8 cellular contexts compared by ENCODE assay signal in the genomic region with DNA sequence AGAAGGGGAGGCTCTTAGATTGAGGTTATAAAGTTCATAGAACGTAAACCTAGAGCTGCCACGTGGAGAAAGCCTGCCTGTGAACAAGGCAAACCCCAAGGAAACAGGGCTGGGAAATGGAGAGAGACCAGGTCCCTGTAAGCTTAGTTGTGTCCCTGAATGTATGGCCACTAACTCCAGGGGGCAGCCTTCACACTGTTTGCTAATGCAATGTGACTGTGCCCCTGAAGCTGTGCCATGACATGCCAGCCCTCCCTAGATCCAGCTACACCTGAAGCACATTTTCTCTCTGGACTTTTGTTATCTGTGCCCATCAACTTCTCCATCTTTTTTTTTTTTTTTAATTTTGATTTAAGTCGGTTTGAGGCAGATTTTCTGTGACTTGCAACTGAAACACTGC.
DNase-seq lines count a peak whose midpoint lies in the region; ATAC-seq and TF ChIP-seq lines count a peak whose summit lies in the region.

No MANE protein-coding gene starts in this region.

- H3K9ac ChIP-seq in NT2/D1 (ENCODE audit: insufficient read length, low read depth) (no peak overlapping the region), colonic mucosa (ENCODE audit: low read depth in 2 of 2, low read length in 2 of 2) (no peak overlapping the region)

- POLR2A ChIA-PET in A673 (lab: Charles Lee; ENCODE audit: low non-redundant PET) = no interaction called here

- DNase-seq in A673 (ENCODE audit: low spot score) (peak; percentile 43), NT2/D1 (ENCODE audit: low read depth, low spot score) (peak; percentile 25), colonic mucosa (peak; percentile 39), cerebellum (ENCODE audit: low spot score) (no peak)
- DNase-seq in stimulated activated CD4-positive, alpha-beta T cell treated with anti-CD3 and anti-CD28 coated beads, Interleukin-15, amount 100 ng/mL, for 24 hours = peak; percentile 53

- no peak overlapping the region for H3K4me3 ChIP-seq in A673 (ENCODE audit: low read depth, low read length, poor library complexity, severe bottlenecking)
- H3K4me3 ChIP-seq in NT2/D1 (ENCODE audit: insufficient read length, low read depth) = no peak overlapping the region
- H3K4me3 ChIP-seq in colonic mucosa = no peak overlapping the region

- TF ChIP-seq CTCF in A673 (conservative IDR thresholded peaks at IDR 0.05; ENCODE audit: low read depth, low read length) = peak; percentile 64
- TF ChIP-seq CTCF in GM12874 (IDR thresholded peaks at IDR 0.05; ENCODE audit: insufficient read depth, low read depth, low read length) = peak; percentile 62
- TF ChIP-seq CTCF in colonic mucosa (IDR thresholded peaks at IDR 0.05) = peak; percentile 27

- CTCF ChIA-PET in A673 (lab: Charles Lee) = interaction anchor here (0.7 kb wide), 1 partner anchor 143 kb away, joined by 3 read pairs; no protein-coding TSS in a partner anchor

- no peak for ATAC-seq in HG02840 (IDR thresholded peaks at IDR 0.05; ENCODE audit: low FRiP score, unreplicated experiment)
- ATAC-seq in HG02870 (IDR thresholded peaks at IDR 0.05; ENCODE audit: unreplicated experiment) = no peak

- no TSS peak for BruUV-seq in A673 (replicated peaks; lab: Mats Ljungman, UMichigan)

- intact Hi-C loops in A673 (cut with micrococcal nuclease; ENCODE audit: unreplicated experiment) (loop anchor here (5.0 kb wide), 1 partner anchor 166 kb away; no protein-coding TSS in a partner anchor), colonic mucosa (cut with DNase I) (no loop called here)

- H3K27me3 ChIP-seq in A673 (replicated peaks; ENCODE audit: insufficient read depth, low read depth, low read length, poor library complexity) (no peaks in the 10 kb centered on the region), NT2/D1 (ENCODE audit: insufficient read depth, insufficient read length) (no peaks in the 10 kb centered on the region), colonic mucosa (no peaks in the 10 kb centered on the region)

- H3K9me3 ChIP-seq in A673 (ENCODE audit: low read depth, low read length, poor library complexity, severe bottlenecking) (no peaks in the 10 kb centered on the region), NT2/D1 (ENCODE audit: insufficient read depth, low read length) (no peaks in the 10 kb centered on the region), colonic mucosa (no peaks in the 10 kb centered on the region)

- H3K36me3 ChIP-seq in A673 (ENCODE audit: insufficient read depth, low read length, poor library complexity, severe bottlenecking) = no peaks in the 10 kb centered on the region
- H3K36me3 ChIP-seq in NT2/D1 (ENCODE audit: insufficient read depth, insufficient read length, low read length) = no peaks in the 10 kb centered on the region
- no peaks in the 10 kb centered on the region for H3K36me3 ChIP-seq in colonic mucosa

- H3K27ac ChIP-seq in A673 (ENCODE audit: low read depth, low read length, poor library complexity, severe bottlenecking) (no peak overlapping the region), colonic mucosa (no peak overlapping the region)

- H3K4me1 ChIP-seq in A673 (ENCODE audit: insufficient read depth, low read length, poor library complexity, severe bottlenecking) (no peaks in the 10 kb centered on the region), NT2/D1 (ENCODE audit: insufficient read depth, insufficient read length) (no peaks in the 10 kb centered on the region), colonic mucosa (no peaks in the 10 kb centered on the region)
